Comparison of ENCODE assay signal across 9 cellular contexts in genomic region chr1:8456306-8456912, GRCh38.
DNase-seq lines count a peak whose midpoint lies in the region; ATAC-seq, FAIRE-seq and TF ChIP-seq lines count a peak whose summit lies in the region.
"Had no signal": no experiment of that assay in that cellular context is flagged by ENCODE, and none has a peak within 500 bp of the region (broad histone marks: within the 10 kb centered on the region; RNA-seq: fewer than 3 reads in every experiment).

No MANE protein-coding gene starts in this region.

- peaks cover 13% of the 10 kb centered on the region; the same call in 1 of the 2 replicates for H3K4me1 ChIP-seq in H9 (ENCODE audit: insufficient read depth, low read length)
- H3K4me1 ChIP-seq in astrocyte (ENCODE audit: insufficient read depth, low read length), result peaks cover 22% of the 10 kb centered on the region
- H3K4me1 ChIP-seq in small intestine (ENCODE audit: control insufficient read depth in 2 of 2, insufficient read depth in 1 of 2, low read depth in 1 of 2, low read length in 1 of 2), result no peaks in the 10 kb centered on the region

- TF ChIP-seq CTCF in H9 (conservative IDR thresholded peaks at IDR 0.05) (no peak), astrocyte (IDR thresholded peaks at IDR 0.05; ENCODE audit: insufficient read depth, low read depth, low read length) (no peak), GM20000 (IDR thresholded peaks at IDR 0.05; ENCODE audit: extremely low read depth, missing control alignments) (no peak)
- TF ChIP-seq CTCF in activated CD8-positive, alpha-beta T cell treated with anti-CD3 and anti-CD28 coated beads for 36 hours (IDR thresholded peaks at IDR 0.05), result no peak

- peaks cover 52 to 53% of the 10 kb centered on the region in 2 experiments for H3K4me1 Mint-ChIP-seq in H9
- H3K4me1 Mint-ChIP-seq in astrocyte (ENCODE audit: low read depth, unreplicated experiment), result peaks cover 53% of the 10 kb centered on the region
- H3K4me1 Mint-ChIP-seq in activated CD8-positive, alpha-beta memory T cell treated with anti-CD3 and anti-CD28 coated beads, Interleukin-2, amount 10 ng/mL, durations not matched to agents 7 days and 5 days, result peaks cover 9% of the 10 kb centered on the region
- peaks cover 22% of the 10 kb centered on the region for H3K4me1 Mint-ChIP-seq in activated CD8-positive, alpha-beta T cell treated with anti-CD3 and anti-CD28 coated beads for 36 hours (ENCODE audit: low read depth)

- H2BK15ac ChIP-seq in H9 (ENCODE audit: low read depth, low read length), result no peak overlapping the region

- H3K56ac ChIP-seq in H9 (ENCODE audit: insufficient read length, low read depth, low read length), result no peak overlapping the region

- H3K27me3 Mint-ChIP-seq in H9 (ENCODE audit: low read depth) (no peaks in the 10 kb centered on the region), astrocyte (ENCODE audit: low read depth, unreplicated experiment) (no peaks in the 10 kb centered on the region)
- no peaks in the 10 kb centered on the region for H3K27me3 Mint-ChIP-seq in activated CD8-positive, alpha-beta memory T cell treated with anti-CD3 and anti-CD28 coated beads, Interleukin-2, amount 10 ng/mL, durations not matched to agents 7 days and 5 days
- H3K27me3 Mint-ChIP-seq in activated CD8-positive, alpha-beta T cell treated with anti-CD3 and anti-CD28 coated beads for 36 hours, result no peaks in the 10 kb centered on the region

- no peak overlapping the region for H3T11ph ChIP-seq in H9 (ENCODE audit: low read length)

- CTCF ChIA-PET in activated CD8-positive, alpha-beta memory T cell treated with anti-CD3 and anti-CD28 coated beads, Interleukin-2, amount 10 ng/mL, durations not matched to agents 7 days and 5 days (lab: Charles Lee), result no interaction called here
- CTCF ChIA-PET in activated CD8-positive, alpha-beta T cell treated with anti-CD3 and anti-CD28 coated beads for 36 hours (lab: Charles Lee), result interaction anchor here (1.5 kb wide), 2 partner anchors 13 to 18 kb away, joined by 3 read pairs; no protein-coding TSS in a partner anchor

- no CpG with 5 or more reads among the region's 4 CpGs for WGBS in H9 (ENCODE audit: extremely low coverage, insufficient read length, low lambda C conversion rate)
- WGBS in small intestine, 3 donors, result 58 to 63% (median 62%) methylated on average over 4 of the region's 4 CpGs

- H3K27ac ChIP-seq in H9 (ENCODE audit: insufficient read length, low read depth, low read length), result no peak overlapping the region
- peak overlapping the region; percentile 53 for H3K27ac ChIP-seq in astrocyte (ENCODE audit: low read depth, low read length)
- H3K27ac ChIP-seq in small intestine (ENCODE audit: low read depth in 1 of 2, low read length in 1 of 2), result peak overlapping the region in 1 of 2 donors; percentile 71

- no peak overlapping the region for H2BK20ac ChIP-seq in H9 (ENCODE audit: low read depth, low read length, poor library complexity, severe bottlenecking)

- POLR2A ChIA-PET in activated CD8-positive, alpha-beta T cell treated with anti-CD3 and anti-CD28 coated beads for 36 hours (lab: Charles Lee), result no interaction called here

- no peaks in the 10 kb centered on the region for H3K23me2 ChIP-seq in H9 (ENCODE audit: insufficient read length, low read depth, low read length, poor library complexity, severe bottlenecking)

- H3K36me3 Mint-ChIP-seq in H9 (ENCODE audit: insufficient read depth in 1 of 3, low read depth in 3 of 3) (peaks cover 6 to 9% (median 8%) of the 10 kb centered on the region in 3 experiments; a peak in 6 of 7 replicates), astrocyte (ENCODE audit: low read depth, unreplicated experiment) (no peaks in the 10 kb centered on the region)
- H3K36me3 Mint-ChIP-seq in activated CD8-positive, alpha-beta memory T cell treated with anti-CD3 and anti-CD28 coated beads, Interleukin-2, amount 10 ng/mL, durations not matched to agents 7 days and 5 days, result no peaks in the 10 kb centered on the region
- H3K36me3 Mint-ChIP-seq in activated CD8-positive, alpha-beta T cell treated with anti-CD3 and anti-CD28 coated beads for 36 hours (ENCODE audit: low read depth), result peaks cover under 1% of the 10 kb centered on the region

- peak; percentile 37 for FAIRE-seq in astrocyte (lab: Jason Lieb, UNC)
- no peak for FAIRE-seq in small intestine (lab: Jason Lieb, UNC)

- H4K91ac ChIP-seq in H9 (ENCODE audit: insufficient read length, low read depth, low read length), result no peak overlapping the region

- H3K18ac ChIP-seq in H9 (ENCODE audit: insufficient read length, low read depth, low read length), result no peak overlapping the region

- H3K14ac ChIP-seq in H9 (ENCODE audit: insufficient read depth, low read length), result no peak overlapping the region

- no peak overlapping the region for H4K5ac ChIP-seq in H9 (ENCODE audit: insufficient read length, low read depth, low read length)

- no peaks in the 10 kb centered on the region for H3K27me3 ChIP-seq in H9 (ENCODE audit: insufficient read depth, low read length)
- H3K27me3 ChIP-seq in astrocyte (ENCODE audit: insufficient read depth, low read length), result no peaks in the 10 kb centered on the region
- H3K27me3 ChIP-seq in small intestine (ENCODE audit: control insufficient read depth in 2 of 2, insufficient read depth in 2 of 2, low read length in 2 of 2), result no peaks in the 10 kb centered on the region

- H2BK120ac ChIP-seq in H9 (ENCODE audit: low read depth, low read length, poor library complexity, severe bottlenecking), result no peak overlapping the region

- H3K23ac ChIP-seq in H9 (ENCODE audit: insufficient read length, low read depth, low read length), result no peak overlapping the region

- no peak overlapping the region for H3K4ac ChIP-seq in H9 (ENCODE audit: low read depth, low read length)

- no peak overlapping the region for H2AFZ ChIP-seq in H9 (ENCODE audit: low read length)
- no peak overlapping the region for H2AFZ ChIP-seq in astrocyte (ENCODE audit: low read depth, low read length)

- H4K20me1 ChIP-seq in H9 (ENCODE audit: control insufficient read depth, insufficient read depth, insufficient read length) (no peaks in the 10 kb centered on the region), astrocyte (ENCODE audit: insufficient read depth, low read length) (peaks cover 14% of the 10 kb centered on the region)

- intact Hi-C loops in Right ventricle myocardium superior (cut with DNase I), result no loop called here
- intact Hi-C loops in activated CD8-positive, alpha-beta T cell treated with anti-CD3 and anti-CD28 coated beads for 36 hours (cut with micrococcal nuclease), result no loop called here

- DNase-seq in H9, result no peak
- DNase-seq in astrocyte (ENCODE audit: low read depth), result peak; percentile 80
- DNase-seq in Right ventricle myocardium superior, result no peak
- peak; percentile 87 for DNase-seq in renal cortical epithelial cell (ENCODE audit: low read depth)
- DNase-seq in activated CD8-positive, alpha-beta memory T cell treated with anti-CD3 and anti-CD28 coated beads, Interleukin-2, amount 10 ng/mL, durations not matched to agents 7 days and 5 days, result no peak
- DNase-seq in activated CD8-positive, alpha-beta T cell treated with anti-CD3 and anti-CD28 coated beads for 36 hours, result no peak
- DNase-seq in small intestine, result no peak
- no peak for DNase-seq in GM20000 (ENCODE audit: low spot score)

- H3K79me2 ChIP-seq in H9 (ENCODE audit: insufficient read depth, low read length), result peaks cover 2% of the 10 kb centered on the region; the same call in 1 of the 2 replicates
- no peaks in the 10 kb centered on the region for H3K79me2 ChIP-seq in astrocyte (ENCODE audit: insufficient read depth, low read length)

- H3K27ac Mint-ChIP-seq in H9 (peak overlapping the region; percentile 1 to 24 (median 5); a peak in 5 of 7 replicates), astrocyte (ENCODE audit: unreplicated experiment) (peak overlapping the region; percentile 87)
- no peak overlapping the region for H3K27ac Mint-ChIP-seq in activated CD8-positive, alpha-beta memory T cell treated with anti-CD3 and anti-CD28 coated beads, Interleukin-2, amount 10 ng/mL, durations not matched to agents 7 days and 5 days
- H3K27ac Mint-ChIP-seq in activated CD8-positive, alpha-beta T cell treated with anti-CD3 and anti-CD28 coated beads for 36 hours, result no peak overlapping the region
- H3K27ac Mint-ChIP-seq: T-helper 1 cell treated with Interleukin-12 subunit alpha and Interleukin-12 subunit beta and Interleukin-4 antibody, amounts not matched to agents 30 μg/mL and 1 μg/mL, for 36 hours had no signal

- H3K4me3 Mint-ChIP-seq in H9 (no peak overlapping the region), astrocyte (ENCODE audit: unreplicated experiment) (no peak overlapping the region)
- no peak overlapping the region for H3K4me3 Mint-ChIP-seq in activated CD8-positive, alpha-beta memory T cell treated with anti-CD3 and anti-CD28 coated beads, Interleukin-2, amount 10 ng/mL, durations not matched to agents 7 days and 5 days
- no peak overlapping the region for H3K4me3 Mint-ChIP-seq in activated CD8-positive, alpha-beta T cell treated with anti-CD3 and anti-CD28 coated beads for 36 hours
- H3K4me3 Mint-ChIP-seq: T-helper 1 cell treated with Interleukin-12 subunit alpha and Interleukin-12 subunit beta and Interleukin-4 antibody, amounts not matched to agents 30 μg/mL and 1 μg/mL, for 36 hours had no signal

- H3K9me3 ChIP-seq in H9 (ENCODE audit: control insufficient read depth, low read depth, low read length) (no peaks in the 10 kb centered on the region), astrocyte (ENCODE audit: insufficient read depth, low read depth, low read length) (no peaks in the 10 kb centered on the region), small intestine (ENCODE audit: control insufficient read depth, low read depth) (no peaks in the 10 kb centered on the region)

- peak; percentile 69 for ATAC-seq in Right ventricle myocardium superior (ENCODE audit: poor library complexity)
- no peak for ATAC-seq in activated CD8-positive, alpha-beta memory T cell treated with anti-CD3 and anti-CD28 coated beads, Interleukin-2, amount 10 ng/mL, durations not matched to agents 7 days and 5 days
- no peak for ATAC-seq in activated CD8-positive, alpha-beta T cell treated with anti-CD3 and anti-CD28 coated beads for 36 hours

- H3K4me3 ChIP-seq in astrocyte (ENCODE audit: insufficient read depth, low read depth, low read length) (no peak overlapping the region), small intestine (ENCODE audit: low read depth in 1 of 2, low read length in 2 of 2) (no peak overlapping the region)

- H3K9me3 Mint-ChIP-seq in H9, result no peaks in the 10 kb centered on the region
- H3K9me3 Mint-ChIP-seq in astrocyte (ENCODE audit: unreplicated experiment), result no peaks in the 10 kb centered on the region
- H3K9me3 Mint-ChIP-seq in activated CD8-positive, alpha-beta memory T cell treated with anti-CD3 and anti-CD28 coated beads, Interleukin-2, amount 10 ng/mL, durations not matched to agents 7 days and 5 days (ENCODE audit: low read depth), result no peaks in the 10 kb centered on the region
- no peaks in the 10 kb centered on the region for H3K9me3 Mint-ChIP-seq in activated CD8-positive, alpha-beta T cell treated with anti-CD3 and anti-CD28 coated beads for 36 hours
- H3K9me3 Mint-ChIP-seq: T-helper 1 cell treated with Interleukin-12 subunit alpha and Interleukin-12 subunit beta and Interleukin-4 antibody, amounts not matched to agents 30 μg/mL and 1 μg/mL, for 36 hours had no signal

- H3K4me2 ChIP-seq in H9 (ENCODE audit: insufficient read depth, insufficient read length, low read length) (no peak overlapping the region), astrocyte (ENCODE audit: low read length) (peak overlapping the region; percentile 40)

- H3K36me3 ChIP-seq in astrocyte (ENCODE audit: insufficient read depth, low read length) (no peaks in the 10 kb centered on the region), small intestine (ENCODE audit: control insufficient read depth in 2 of 2, insufficient read depth in 2 of 2, low read length in 2 of 2) (no peaks in the 10 kb centered on the region)

- no peak overlapping the region for H2BK12ac ChIP-seq in H9 (ENCODE audit: insufficient read length, low read depth, low read length)

- no peak overlapping the region for H2AK5ac ChIP-seq in H9 (ENCODE audit: insufficient read length, low read length)

- peaks cover 2% of the 10 kb centered on the region for H3K79me1 ChIP-seq in H9 (ENCODE audit: insufficient read depth, low read depth, low read length, poor library complexity, severe bottlenecking)

- H3K9ac ChIP-seq in H9 (ENCODE audit: extremely low read depth, insufficient read length, low read length) (no peak overlapping the region), astrocyte (ENCODE audit: low read length) (peak overlapping the region; percentile 18)

- no peak overlapping the region for H2BK5ac ChIP-seq in H9 (ENCODE audit: insufficient read length, low read length)

- no peak overlapping the region for H4K8ac ChIP-seq in H9 (replicated peaks; ENCODE audit: insufficient read length, low read depth, low read length)

Comparison
In these comparisons a context has a peak if more than half of its experiments do, and no peak if none do; other contexts are left out.
1. DNase-seq: peak in astrocyte (single experiment) and renal cortical epithelial cell (single experiment); none in H9 (single experiment), Right ventricle myocardium superior (single experiment), activated CD8-positive, alpha-beta memory T cell treated with anti-CD3 and anti-CD28 coated beads, Interleukin-2, amount 10 ng/mL, durations not matched to agents 7 days and 5 days (single experiment), activated CD8-positive, alpha-beta T cell treated with anti-CD3 and anti-CD28 coated beads for 36 hours (single experiment), small intestine (single experiment) and GM20000 (single experiment).
2. H3K27ac Mint-ChIP-seq: peak in H9 (3 of 3) and astrocyte (single experiment); none in activated CD8-positive, alpha-beta memory T cell treated with anti-CD3 and anti-CD28 coated beads, Interleukin-2, amount 10 ng/mL, durations not matched to agents 7 days and 5 days (single experiment) and activated CD8-positive, alpha-beta T cell treated with anti-CD3 and anti-CD28 coated beads for 36 hours (single experiment).